Comparison of ENCODE assay signal across 8 cellular contexts in genomic region chr10:92239600-92240288, GRCh38. TPM values are rescaled to one million over a fixed set of nuclear protein-coding genes. Genes with fewer than 3 reads are reported as not detected.
DNase-seq lines count a peak whose midpoint lies in the region; ATAC-seq and TF ChIP-seq lines count a peak whose summit lies in the region.

No MANE protein-coding gene starts in this region.

- peaks cover 35% of the 10 kb centered on the region for H3K4me1 Mint-ChIP-seq in HFFc6 (ENCODE audit: low read depth)

- H3K9me3 Mint-ChIP-seq in HFFc6 = no peaks in the 10 kb centered on the region

- H2AFZ ChIP-seq in trophoblast cell (ENCODE audit: insufficient read depth, low read length, poor library complexity) = peak overlapping the region; percentile 74

- H3K4me3 ChIP-seq in adipocyte (ENCODE audit: low read length) (peak overlapping the region; percentile 97), trophoblast cell (ENCODE audit: low read depth, low read length) (peak overlapping the region; percentile 72)

- H3K9me3 ChIP-seq in adipocyte (ENCODE audit: control insufficient read depth, low read length) (no peaks in the 10 kb centered on the region), trophoblast cell (ENCODE audit: insufficient read depth, low read depth, low read length) (no peaks in the 10 kb centered on the region)

- no peak overlapping the region for H2AK5ac ChIP-seq in trophoblast cell (ENCODE audit: low read length)

- H3K27me3 Mint-ChIP-seq in HFFc6 (ENCODE audit: insufficient read depth) = no peaks in the 10 kb centered on the region

- TF ChIP-seq CTCF in HFFc6 (IDR thresholded peaks at IDR 0.05) = no peak

- peak overlapping the region; percentile 99 for H3K4me2 ChIP-seq in trophoblast cell (ENCODE audit: low read length)

- H3K27me3 ChIP-seq in adipocyte (replicated peaks; ENCODE audit: control insufficient read depth, insufficient read depth, low read length) = no peaks in the 10 kb centered on the region
- peaks cover 7% of the 10 kb centered on the region for H3K27me3 ChIP-seq in trophoblast cell (ENCODE audit: insufficient read depth, low read length)

- peak; percentile 63 to 69 for ATAC-seq in left cardiac atrium
- no peak for ATAC-seq in GM21381 (IDR thresholded peaks at IDR 0.05; ENCODE audit: unreplicated experiment)

- H2BK5ac ChIP-seq in trophoblast cell (ENCODE audit: low read depth, low read length, poor library complexity) = no peak overlapping the region

- H4K91ac ChIP-seq in trophoblast cell (ENCODE audit: low read depth, low read length) = no peak overlapping the region

- H2BK120ac ChIP-seq in trophoblast cell (ENCODE audit: insufficient read depth, low read length, poor library complexity) = no peak overlapping the region

- H2BK12ac ChIP-seq in trophoblast cell (ENCODE audit: low read length) = no peak overlapping the region

- H3K4ac ChIP-seq in trophoblast cell (ENCODE audit: low read depth, low read length) = no peak overlapping the region

- intact Hi-C loops in left cardiac atrium (cut with DNase I) = loop anchor here in 1 of 2 donors (10.0 kb wide), 1 partner anchor 155 kb away; no protein-coding TSS in a partner anchor

- H3K27ac Mint-ChIP-seq in HFFc6 = peak overlapping the region; percentile 79

- DNase-seq in ELR (ENCODE audit: low read depth) (peak; percentile 54), HFFc6 (no peak), RPMI8226 (peak; percentile 37), adipocyte (ENCODE audit: low read depth) (peak; percentile 76), left cardiac atrium (peak; percentile 51), trophoblast cell (peak; percentile 18 to 56), NCI-H187 (lab: John Stamatoyannopoulos, UW) (no peak)

- peaks cover 6% of the 10 kb centered on the region for H3K79me1 ChIP-seq in trophoblast cell (ENCODE audit: low read length)

- no peak overlapping the region for H3K27ac ChIP-seq in trophoblast cell (ENCODE audit: low read depth, low read length)

- H3K36me3 ChIP-seq in adipocyte (ENCODE audit: control insufficient read depth, insufficient read depth, low read length, severe bottlenecking) (no peaks in the 10 kb centered on the region), trophoblast cell (ENCODE audit: control insufficient read depth in 1 of 2, insufficient read depth in 2 of 2, low read length in 2 of 2) (no peaks in the 10 kb centered on the region)

- H3K9ac ChIP-seq in adipocyte (ENCODE audit: low read length) (peak overlapping the region; percentile 89), trophoblast cell (ENCODE audit: low read length) (peak overlapping the region; percentile 65)

- peak overlapping the region; percentile 93 for H3K4me3 Mint-ChIP-seq in HFFc6

- H3K23ac ChIP-seq in trophoblast cell (ENCODE audit: low read length) = no peak overlapping the region

- 0 out of 2 replicates have a peak, but pooled peaks cover 4% of the 10 kb centered on the region for H3K36me3 Mint-ChIP-seq in HFFc6 (ENCODE audit: low read depth)

- H3K79me2 ChIP-seq in trophoblast cell (ENCODE audit: control insufficient read depth, insufficient read depth, low read length, poor library complexity) = peaks cover 1% of the 10 kb centered on the region

- H4K12ac ChIP-seq in trophoblast cell (ENCODE audit: low read depth, low read length) = peak overlapping the region; percentile 16

- peak overlapping the region; percentile 37 for H3K18ac ChIP-seq in trophoblast cell (ENCODE audit: low read length)

- no peak overlapping the region for H4K8ac ChIP-seq in trophoblast cell (ENCODE audit: low read depth, low read length)

- H3K4me1 ChIP-seq in adipocyte (ENCODE audit: control insufficient read depth, insufficient read depth, low read length) (peaks cover 32% of the 10 kb centered on the region), trophoblast cell (ENCODE audit: control insufficient read depth in 1 of 2, insufficient read depth in 2 of 2, low read length in 2 of 2) (peaks cover 5 to 7% of the 10 kb centered on the region in 2 experiments)

- peak overlapping the region; percentile 33 for H3K14ac ChIP-seq in trophoblast cell (ENCODE audit: low read length)

- WGBS in trophoblast cell (ENCODE audit: extremely low coverage, insufficient coverage, insufficient read length) = no CpG with 5 or more reads among the region's 69 CpGs

RNA-seq across cellular contexts. Expression of gene CPEB3, which starts 51.1 kb away (rescaled TPM):
- total RNA-seq in HFFc6 (2021; fragmentation: NEBNext Ultra II Directional; extraction: Animal tissue kit (Norgen Biotek cat#: 25700)) = 1 to 10 TPM in 4 of 6 experiments, under 1 TPM in 2; 0.85 to 1.1 (median 1.0) TPM
- 10 to 100 TPM in 1 of 2 donors, 1 to 10 TPM in 1; 7.4 to 11.4 TPM for total RNA-seq in left cardiac atrium
- polyA plus RNA-seq in trophoblast cell (2013) = 1.1 and 1.2 TPM in 2 replicates

RNA-seq across cellular contexts. Expression of gene MARCHF5, which starts 51.2 kb away (rescaled TPM):
- 10 to 100 TPM; 36.2 to 48.2 (median 41.2) TPM for total RNA-seq in HFFc6 (2021; fragmentation: NEBNext Ultra II Directional; extraction: Animal tissue kit (Norgen Biotek cat#: 25700))
- 10 to 100 TPM; 27.6 to 34.3 TPM for total RNA-seq in left cardiac atrium
- 30.8 and 35.0 TPM in 2 replicates for polyA plus RNA-seq in trophoblast cell (2013)

Comparison
In these comparisons a context has a peak if more than half of its experiments do, and no peak if none do; other contexts are left out.
1. DNase-seq: peak in ELR (single experiment), RPMI8226 (single experiment), adipocyte (single experiment), left cardiac atrium (single experiment) and trophoblast cell (2 of 2); none in HFFc6 (single experiment) and NCI-H187 (0 of 2).
2. RNA of gene CPEB3, which starts 51.1 kb away (total RNA-seq): 7.4 to 11.4 TPM in left cardiac atrium; 0.85 to 1.1 TPM in HFFc6; every median in the first group is over 4 times any median in the second.